8 cellular contexts compared by ENCODE assay signal in the genomic region with DNA sequence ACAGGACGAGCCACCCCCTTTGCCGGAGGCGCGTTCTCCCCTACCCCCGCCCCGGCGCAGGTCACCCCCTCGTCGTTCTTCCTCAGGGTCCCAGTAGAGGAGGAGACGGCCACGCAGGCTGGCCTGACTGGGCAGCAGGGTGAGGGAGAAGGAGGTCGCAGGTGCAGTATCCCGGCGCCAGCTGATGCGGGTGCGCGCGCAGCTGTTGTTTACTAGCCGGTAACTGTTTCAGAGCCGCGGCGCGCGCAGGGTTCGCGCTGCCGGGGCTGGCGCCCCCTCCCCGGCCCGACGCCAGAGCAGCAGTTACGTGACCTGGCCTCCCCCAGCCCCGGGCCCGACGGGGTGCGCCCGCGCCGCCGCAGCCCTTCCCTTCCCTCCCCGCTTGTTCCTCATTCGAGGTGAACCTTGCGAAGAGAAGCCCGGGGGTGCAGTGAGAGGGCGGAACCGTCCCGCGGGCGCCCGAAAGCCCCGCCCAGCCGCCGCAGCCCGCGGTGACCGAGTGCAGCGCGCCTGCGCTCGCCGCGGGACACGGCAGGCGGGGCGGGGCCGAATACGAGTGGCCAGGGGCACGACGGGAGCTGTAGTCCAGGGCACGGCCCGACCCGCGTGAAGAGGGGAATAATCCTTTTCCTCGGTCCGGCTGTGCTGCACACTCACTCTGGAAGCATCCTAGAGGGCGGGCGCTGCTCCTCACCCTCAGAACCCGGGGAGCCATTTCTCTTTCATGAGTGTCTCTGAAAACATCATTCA. TPM values are rescaled to one million over a fixed set of nuclear protein-coding genes. Genes with fewer than 3 reads are reported as not detected.
DNase-seq lines count a peak whose midpoint lies in the region; ATAC-seq and TF ChIP-seq lines count a peak whose summit lies in the region.

SLC12A6 (minus strand) TSS at position 225 of the 750 bp plus-strand sequence. CDS start 1,101 bp downstream, outside the sequence.

- H3K9me3 ChIP-seq in thoracic aorta: no peaks in the 10 kb centered on the region

- peaks cover 4% of the 10 kb centered on the region for H3K9me3 Mint-ChIP-seq in HFFc6
- H3K9me3 Mint-ChIP-seq in activated naive CD8-positive, alpha-beta T cell (ENCODE audit: low read depth): no peaks in the 10 kb centered on the region
- H3K9me3 Mint-ChIP-seq in osteocyte (ENCODE audit: unreplicated experiment): no peaks in the 10 kb centered on the region

- H3K27ac ChIP-seq in thoracic aorta: peak within 1 kb of the TSS; percentile 85 to 91

- TF ChIP-seq CTCF in GM06990 (IDR thresholded peaks at IDR 0.05; ENCODE audit: insufficient read depth, low read length, poor library complexity, severe bottlenecking) (no peak), HFFc6 (IDR thresholded peaks at IDR 0.05) (peak; percentile 7; the same call in 1 of the 2 replicates), NB4 (IDR thresholded peaks at IDR 0.05; ENCODE audit: low read depth, low read length) (no peak), osteocyte (IDR thresholded peaks at IDR 0.05) (no peak), thoracic aorta (IDR thresholded peaks at IDR 0.05) (no peak)

- H3K4me3 Mint-ChIP-seq in HFFc6: peak within 1 kb of the TSS; percentile 91
- peak within 1 kb of the TSS; percentile 95 for H3K4me3 Mint-ChIP-seq in activated naive CD8-positive, alpha-beta T cell
- peak within 1 kb of the TSS; percentile 82 for H3K4me3 Mint-ChIP-seq in osteocyte (ENCODE audit: unreplicated experiment)

- H3K4me1 Mint-ChIP-seq in HFFc6 (ENCODE audit: low read depth) (peaks cover 52% of the 10 kb centered on the region), osteocyte (ENCODE audit: unreplicated experiment) (peaks cover 72% of the 10 kb centered on the region)
- peaks cover 65% of the 10 kb centered on the region for H3K4me1 Mint-ChIP-seq in activated naive CD8-positive, alpha-beta T cell (ENCODE audit: low read depth)

- H3K27ac Mint-ChIP-seq in HFFc6: peak within 1 kb of the TSS; percentile 54
- H3K27ac Mint-ChIP-seq in activated naive CD8-positive, alpha-beta T cell: peak within 1 kb of the TSS; percentile 98
- H3K27ac Mint-ChIP-seq in osteocyte (ENCODE audit: unreplicated experiment): peak within 1 kb of the TSS; percentile 97

- peak; percentile 87 for ATAC-seq in thoracic aorta (ENCODE audit: insufficient number of reproducible peaks, low FRiP score, low read depth)

- TF ChIP-seq POLR2A in NB4 (IDR thresholded peaks at IDR 0.05; ENCODE audit: extremely low read depth, insufficient read length): peak; percentile 64

- no peaks in the 10 kb centered on the region for H3K27me3 Mint-ChIP-seq in HFFc6 (ENCODE audit: insufficient read depth)
- H3K27me3 Mint-ChIP-seq in activated naive CD8-positive, alpha-beta T cell: no peaks in the 10 kb centered on the region
- no peaks in the 10 kb centered on the region for H3K27me3 Mint-ChIP-seq in osteocyte (ENCODE audit: unreplicated experiment)

- DNase-seq in GM06990 (ENCODE audit: extremely low read depth, insufficient read length) (peak; percentile 94), HFFc6 (peak; percentile 94), NB4 (ENCODE audit: low read depth) (peak; percentile 96), SKM-1 treated with dmso at 0.1 percent for 144 hours (lab: John Stamatoyannopoulos, UW; ENCODE audit: unreplicated experiment) (peak; percentile 93), glomerular visceral epithelial cell (ENCODE audit: extremely low spot score) (peak; percentile 94), osteocyte (ENCODE audit: extremely low spot score, unreplicated experiment) (peak; percentile 97), thoracic aorta (ENCODE audit: low spot score) (peak; percentile 67)

- H3K36me3 ChIP-seq in GM06990 (ENCODE audit: control insufficient read depth, insufficient read depth, low read length): no peaks in the 10 kb centered on the region; the same call in 1 of the 2 replicates
- H3K36me3 ChIP-seq in thoracic aorta: peaks cover 7% of the 10 kb centered on the region

- H3K36me3 Mint-ChIP-seq in HFFc6 (ENCODE audit: low read depth) (peaks cover 18% of the 10 kb centered on the region), osteocyte (ENCODE audit: unreplicated experiment) (peaks cover 15% of the 10 kb centered on the region)
- H3K36me3 Mint-ChIP-seq in activated naive CD8-positive, alpha-beta T cell: peaks cover 9% of the 10 kb centered on the region

- peak within 1 kb of the TSS; percentile 95 for H3K4me3 ChIP-seq in GM06990 (replicated peaks; ENCODE audit: low read depth, low read length)
- peak within 1 kb of the TSS; percentile 72 for H3K4me3 ChIP-seq in NB4 (ENCODE audit: low read depth, low read length)
- H3K4me3 ChIP-seq in thoracic aorta: peak within 1 kb of the TSS; percentile 78

- peaks cover 30 to 60% of the 10 kb centered on the region in 2 donors for H3K4me1 ChIP-seq in thoracic aorta (ENCODE audit: control insufficient read depth in 1 of 2, low read depth in 2 of 2)

- H3K27me3 ChIP-seq in GM06990 (replicated peaks; ENCODE audit: control insufficient read depth, insufficient read depth, low read length) (no peaks in the 10 kb centered on the region), thoracic aorta (replicated peaks; ENCODE audit: insufficient read depth) (no peaks in the 10 kb centered on the region)

RNA-seq across cellular contexts. Expression of gene SLC12A6, which starts in this region (rescaled TPM):
- 10 to 100 TPM in 1 of 6 experiments, 1 to 10 TPM in 5; 6.5 to 10.7 (median 8.3) TPM for total RNA-seq in HFFc6 (2021; fragmentation: NEBNext Ultra II Directional; extraction: Animal tissue kit (Norgen Biotek cat#: 25700))
- 52.3 and 58.7 TPM in 2 replicates for total RNA-seq in osteocyte
- 10 to 100 TPM; 58.3 to 82.9 TPM for total RNA-seq in thoracic aorta

Comparison
In these comparisons a context has a peak if more than half of its experiments do, and no peak if none do; other contexts are left out.
1. Peak in every context shown above with its lines: DNase-seq, ATAC-seq, H3K4me3 ChIP-seq and H3K27ac ChIP-seq.